ENCODE assay signal across 1 cellular context in the genomic region with DNA sequence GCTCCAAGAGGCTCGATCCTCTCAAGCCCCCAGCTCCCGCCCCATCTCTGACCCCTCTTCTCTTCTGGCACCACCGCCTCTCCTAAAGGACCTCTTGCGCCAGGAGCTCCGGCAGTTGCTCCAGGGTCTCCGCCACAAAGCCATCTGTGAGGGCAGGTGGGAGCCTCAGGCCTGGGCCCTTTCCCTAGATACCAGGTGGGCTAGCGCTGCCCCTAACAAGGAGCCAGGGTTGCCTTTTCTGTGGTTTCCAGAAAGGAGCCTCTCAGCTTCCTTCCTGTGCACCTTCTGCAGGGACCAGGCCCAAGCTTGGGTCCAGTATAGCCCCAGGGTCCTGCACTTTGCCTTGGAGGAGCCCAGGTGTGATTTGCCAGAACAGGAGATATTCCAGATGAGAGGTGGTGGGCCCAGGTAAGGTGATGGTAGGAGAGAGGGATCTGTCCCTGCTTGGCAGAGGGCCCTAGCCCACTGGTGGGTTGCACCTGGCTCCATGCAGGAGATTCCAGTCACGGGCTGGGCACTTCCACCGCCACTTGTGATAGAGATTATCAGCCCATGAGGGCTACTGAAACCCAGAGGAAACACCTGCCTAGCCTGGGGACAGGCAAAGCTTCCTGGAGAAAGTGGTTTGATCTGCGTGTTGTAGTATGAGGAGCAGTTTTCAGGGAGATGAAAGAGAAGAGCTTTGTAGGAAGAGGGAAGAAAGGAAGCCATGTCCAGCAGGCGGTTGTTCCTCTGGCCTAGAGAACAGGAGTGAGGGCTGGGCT.
TF ChIP-seq lines count a peak whose summit lies in the region.

No MANE protein-coding gene starts in this region.

TF ChIP-seq in IMR-90, 13 proteins besides CTCF, POLR2A, EP300 and RAD21:
- TF ChIP-seq, protein P1, sequence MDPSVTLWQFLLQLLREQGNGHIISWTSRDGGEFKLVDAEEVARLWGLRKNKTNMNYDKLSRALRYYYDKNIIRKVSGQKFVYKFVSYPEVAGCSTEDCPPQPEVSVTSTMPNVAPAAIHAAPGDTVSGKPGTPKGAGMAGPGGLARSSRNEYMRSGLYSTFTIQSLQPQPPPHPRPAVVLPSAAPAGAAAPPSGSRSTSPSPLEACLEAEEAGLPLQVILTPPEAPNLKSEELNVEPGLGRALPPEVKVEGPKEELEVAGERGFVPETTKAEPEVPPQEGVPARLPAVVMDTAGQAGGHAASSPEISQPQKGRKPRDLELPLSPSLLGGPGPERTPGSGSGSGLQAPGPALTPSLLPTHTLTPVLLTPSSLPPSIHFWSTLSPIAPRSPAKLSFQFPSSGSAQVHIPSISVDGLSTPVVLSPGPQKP (IDR thresholded peaks at IDR 0.05; ENCODE audit: borderline replicate concordance, low read depth, low read length): no peak
- TF ChIP-seq RCOR1 (IDR thresholded peaks at IDR 0.05; ENCODE audit: insufficient replicate concordance, low read length) (no peak), CHD1 (IDR thresholded peaks at IDR 0.05; ENCODE audit: low read depth, low read length) (no peak), RFX5 (IDR thresholded peaks at IDR 0.05; ENCODE audit: low read depth, low read length) (no peak), SMC3 (IDR thresholded peaks at IDR 0.05; ENCODE audit: low read depth, low read length) (no peak), NFE2L2 (IDR thresholded peaks at IDR 0.05; ENCODE audit: low read depth, low read length) (no peak), MAFK (IDR thresholded peaks at IDR 0.05; ENCODE audit: low read depth, low read length) (no peak), MAZ (IDR thresholded peaks at IDR 0.05; ENCODE audit: borderline replicate concordance, low read depth, low read length) (no peak), FOS (IDR thresholded peaks at IDR 0.05; ENCODE audit: low read depth, low read length) (no peak), CEBPB (IDR thresholded peaks at IDR 0.05; ENCODE audit: low read depth, low read length) (no peak), MXI1 (IDR thresholded peaks at IDR 0.05; ENCODE audit: borderline replicate concordance, low read depth, low read length) (no peak), BHLHE40 (IDR thresholded peaks at IDR 0.05; ENCODE audit: low read depth, low read length) (no peak)
- TF ChIP-seq, protein P2, sequence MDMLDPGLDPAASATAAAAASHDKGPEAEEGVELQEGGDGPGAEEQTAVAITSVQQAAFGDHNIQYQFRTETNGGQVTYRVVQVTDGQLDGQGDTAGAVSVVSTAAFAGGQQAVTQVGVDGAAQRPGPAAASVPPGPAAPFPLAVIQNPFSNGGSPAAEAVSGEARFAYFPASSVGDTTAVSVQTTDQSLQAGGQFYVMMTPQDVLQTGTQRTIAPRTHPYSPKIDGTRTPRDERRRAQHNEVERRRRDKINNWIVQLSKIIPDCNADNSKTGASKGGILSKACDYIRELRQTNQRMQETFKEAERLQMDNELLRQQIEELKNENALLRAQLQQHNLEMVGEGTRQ (IDR thresholded peaks at IDR 0.05; ENCODE audit: low read depth, low read length): no peak
